ENCODE assay signal across 1 cellular context in genomic region chr20:58209652-58210397, GRCh38.
A peak's percentile ranks its signal among the peaks of the same experiment; 100 is the strongest.
TF ChIP-seq lines count a peak whose summit lies in the region.

No MANE protein-coding gene starts in this region.

TF ChIP-seq in HepG2, 621 proteins besides CTCF, POLR2A, EP300 and RAD21 (continued from another document and continues in another):
- peak; percentile 34; the same call in 1 of the 2 replicates for TF ChIP-seq TFAP4 (IDR thresholded peaks at IDR 0.05; ENCODE audit: borderline replicate concordance, low read depth)
- no peak for TF ChIP-seq NR3C1 (CRISPR knock-in tag; IDR thresholded peaks at IDR 0.05)
- TF ChIP-seq PHF21A (CRISPR knock-in tag; IDR thresholded peaks at IDR 0.05): 0 out of 2 replicates have a peak, but pooled peaks have one; percentile 16
- TF ChIP-seq ISX (CRISPR knock-in tag; conservative IDR thresholded peaks at IDR 0.05): no peak
- no peak for TF ChIP-seq ZNF816 (CRISPR knock-in tag; IDR thresholded peaks at IDR 0.05; ENCODE audit: borderline replicate concordance)
- TF ChIP-seq ZNF766 (CRISPR knock-in tag; IDR thresholded peaks at IDR 0.05; ENCODE audit: borderline replicate concordance): peak; percentile 82; the same call in 1 of the 2 replicates
- TF ChIP-seq TFDP1 (CRISPR knock-in tag; IDR thresholded peaks at IDR 0.05; ENCODE audit: borderline replicate concordance): peak; percentile 67
- no peak for TF ChIP-seq ZNF318 (CRISPR knock-in tag; IDR thresholded peaks at IDR 0.05)
- TF ChIP-seq ZMYM4 (CRISPR knock-in tag; IDR thresholded peaks at IDR 0.05): peak; percentile 67; the same call in 1 of the 2 replicates
- TF ChIP-seq ZNF703 (CRISPR knock-in tag; IDR thresholded peaks at IDR 0.05; ENCODE audit: borderline replicate concordance): no peak
- TF ChIP-seq RNF219 (CRISPR knock-in tag; IDR thresholded peaks at IDR 0.05): no peak
- TF ChIP-seq ZKSCAN8 (CRISPR knock-in tag; IDR thresholded peaks at IDR 0.05; ENCODE audit: borderline replicate concordance): no peak
- TF ChIP-seq REPIN1 (CRISPR knock-in tag; IDR thresholded peaks at IDR 0.05; ENCODE audit: borderline replicate concordance, low read depth): peak; percentile 64; the same call in 1 of the 2 replicates
- TF ChIP-seq ZNF569 (CRISPR knock-in tag; IDR thresholded peaks at IDR 0.05; ENCODE audit: borderline replicate concordance): peak; percentile 57; the same call in 1 of the 2 replicates
- peak; percentile 56; the same call in 1 of the 2 replicates for TF ChIP-seq FOXA3 (CRISPR knock-in tag; IDR thresholded peaks at IDR 0.05)
- no peak for TF ChIP-seq ZNF180 (CRISPR knock-in tag; IDR thresholded peaks at IDR 0.05; ENCODE audit: borderline replicate concordance, low read depth)
- peak; percentile 37; the same call in 1 of the 2 replicates for TF ChIP-seq HINFP (CRISPR knock-in tag; IDR thresholded peaks at IDR 0.05; ENCODE audit: low read depth)
- 0 out of 2 replicates have a peak, but pooled peaks have one; percentile 76 for TF ChIP-seq PRDM4 (CRISPR knock-in tag; IDR thresholded peaks at IDR 0.05; ENCODE audit: borderline replicate concordance)
- TF ChIP-seq ZNF639 (CRISPR knock-in tag; conservative IDR thresholded peaks at IDR 0.05): peak; percentile 60
- 0 out of 2 replicates have a peak, but pooled peaks have one; percentile 24 for TF ChIP-seq ZNF143 (CRISPR knock-in tag; IDR thresholded peaks at IDR 0.05)
- TF ChIP-seq KMT2A (CRISPR knock-in tag; IDR thresholded peaks at IDR 0.05): peak; percentile 69
- no peak for TF ChIP-seq AFF4 (CRISPR knock-in tag; IDR thresholded peaks at IDR 0.05)
- TF ChIP-seq ERF (CRISPR knock-in tag; IDR thresholded peaks at IDR 0.05): peak; percentile 90
- TF ChIP-seq ZFP91 (CRISPR knock-in tag; IDR thresholded peaks at IDR 0.05; ENCODE audit: borderline replicate concordance): peak; percentile 90
